Comparison of ENCODE assay signal across 9 cellular contexts in the genomic region with DNA sequence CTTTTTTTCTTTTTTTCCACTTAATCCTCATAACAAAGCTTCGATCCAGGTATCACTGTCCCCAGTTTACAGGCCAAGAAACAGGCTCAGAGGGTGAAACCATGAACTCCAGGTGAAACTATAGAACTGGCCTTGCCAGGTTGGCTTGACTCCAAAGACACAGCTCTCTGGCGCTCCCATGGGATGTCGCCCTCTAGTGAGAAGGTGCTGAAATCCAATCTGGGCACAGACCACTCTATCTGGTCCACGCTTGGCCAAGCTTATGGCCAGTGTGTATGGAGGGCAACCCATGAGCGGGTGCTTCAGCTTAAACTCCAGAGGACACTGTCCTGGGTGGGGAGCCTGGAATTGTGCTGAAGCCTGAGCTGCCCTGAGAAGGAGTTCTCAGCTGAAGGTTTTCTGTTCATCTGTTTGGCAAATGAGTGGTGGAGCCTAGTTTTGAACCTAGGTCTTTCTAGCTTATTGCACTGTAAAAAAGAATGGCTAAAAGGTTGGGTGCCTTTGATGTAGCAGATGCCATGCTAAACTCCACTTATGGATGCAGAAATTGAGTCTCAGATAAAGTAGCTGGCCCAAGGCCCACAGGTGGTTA.
DNase-seq lines count a peak whose midpoint lies in the region; ATAC-seq and TF ChIP-seq lines count a peak whose summit lies in the region.
"Had no signal": no experiment of that assay in that cellular context is flagged by ENCODE, and none has a peak within 500 bp of the region (broad histone marks: within the 10 kb centered on the region; RNA-seq: fewer than 3 reads in every experiment).

No MANE protein-coding gene starts in this region.

- TF ChIP-seq RAD21 in Ishikawa (IDR thresholded peaks at IDR 0.05; ENCODE audit: low read depth), result peak; percentile 77

- peak; percentile 15 for DNase-seq in NCI-H1092 treated with DMSO at 0.1 percent for 48 hours (lab: John Stamatoyannopoulos, UW)
- no peak for DNase-seq in NCI-H1092 (lab: John Stamatoyannopoulos, UW)
- DNase-seq in astrocyte of the cerebellum (ENCODE audit: low read depth), result no peak
- DNase-seq in mucosa of gallbladder (ENCODE audit: low spot score), result peak; percentile 75
- DNase-seq: sigmoid colon had no signal

- in situ Hi-C loops in astrocyte of the cerebellum (cut with HindIII; ENCODE audit: low sequenced_read_pairs), result no loop called here

- H3K4me3 ChIP-seq in astrocyte of the cerebellum (ENCODE audit: low read depth, low read length), result no peak overlapping the region
- H3K4me3 ChIP-seq: sigmoid colon had no signal

- no peak for ATAC-seq in GM18502 (IDR thresholded peaks at IDR 0.05; ENCODE audit: poor library complexity, unreplicated experiment)
- no peak for ATAC-seq in GM21447 (IDR thresholded peaks at IDR 0.05; ENCODE audit: unreplicated experiment)
- ATAC-seq in HG02571 (IDR thresholded peaks at IDR 0.05; ENCODE audit: unreplicated experiment), result no peak

- TF ChIP-seq EP300 in Ishikawa (IDR thresholded peaks at IDR 0.05; ENCODE audit: borderline replicate concordance), result no peak

- peak; percentile 35 for TF ChIP-seq CTCF in astrocyte of the cerebellum (IDR thresholded peaks at IDR 0.05; ENCODE audit: low read depth, low read length, missing control alignments)

TF ChIP-seq in Ishikawa, 13 proteins besides CTCF, POLR2A, EP300 and RAD21:
- TF ChIP-seq NFIC (IDR thresholded peaks at IDR 0.05) (peak; percentile 91), FOXM1 (IDR thresholded peaks at IDR 0.05; ENCODE audit: borderline replicate concordance, low read depth) (no peak)
- TF ChIP-seq, protein P1, sequence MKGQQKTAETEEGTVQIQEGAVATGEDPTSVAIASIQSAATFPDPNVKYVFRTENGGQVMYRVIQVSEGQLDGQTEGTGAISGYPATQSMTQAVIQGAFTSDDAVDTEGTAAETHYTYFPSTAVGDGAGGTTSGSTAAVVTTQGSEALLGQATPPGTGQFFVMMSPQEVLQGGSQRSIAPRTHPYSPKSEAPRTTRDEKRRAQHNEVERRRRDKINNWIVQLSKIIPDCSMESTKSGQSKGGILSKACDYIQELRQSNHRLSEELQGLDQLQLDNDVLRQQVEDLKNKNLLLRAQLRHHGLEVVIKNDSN (IDR thresholded peaks at IDR 0.05), result no peak

Comparison
In these comparisons a context has a peak if more than half of its experiments do, and no peak if none do; other contexts are left out.
1. DNase-seq: peak in NCI-H1092 treated with DMSO at 0.1 percent for 48 hours (single experiment) and mucosa of gallbladder (single experiment); none in NCI-H1092 (single experiment) and astrocyte of the cerebellum (single experiment).